In the genomic region with DNA sequence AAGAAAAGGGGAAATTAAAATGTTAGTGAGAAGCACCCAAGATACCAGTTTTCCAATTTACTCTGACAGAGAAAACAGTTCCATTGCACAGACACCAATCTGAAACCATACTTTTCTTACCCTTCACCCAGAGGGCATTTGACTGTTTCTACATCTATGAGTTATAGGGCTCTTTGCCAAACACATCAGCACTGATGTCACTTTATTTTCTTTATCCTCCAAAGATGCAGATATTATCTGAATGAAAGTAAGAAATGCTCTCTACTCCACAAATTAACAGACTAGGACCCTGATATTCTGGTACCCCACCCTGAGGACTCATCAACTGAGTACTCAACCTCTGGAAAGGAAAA, we compare ENCODE assay signal across 21 cellular contexts. TPM values are rescaled to one million over a fixed set of nuclear protein-coding genes. Genes with fewer than 3 reads are reported as not detected.
DNase-seq lines count a peak whose midpoint lies in the region; ATAC-seq, FAIRE-seq and TF ChIP-seq lines count a peak whose summit lies in the region.
"Had no signal": no experiment of that assay in that cellular context is flagged by ENCODE, and none has a peak within 500 bp of the region (broad histone marks: within the 10 kb centered on the region; RNA-seq: fewer than 3 reads in every experiment).

No MANE protein-coding gene starts in this region.

- no peak overlapping the region for H3K27ac Mint-ChIP-seq in natural killer cell treated with Interleukin-12 subunit alpha and Interleukin-12 subunit beta and Interleukin-15 and Interleukin-18, amount 100 ng/mL, for 72 hours
- H3K27ac Mint-ChIP-seq: stimulated activated naive CD8-positive, alpha-beta T cell treated with anti-CD3 and anti-CD28 coated beads, Interleukin-15, amount 100 ng/mL, for 72 hours had no signal

- peaks cover 0 to 3% of the 10 kb centered on the region in 2 donors for H3K4me1 Mint-ChIP-seq in natural killer cell treated with Interleukin-12 subunit alpha and Interleukin-12 subunit beta and Interleukin-15 and Interleukin-18, amount 100 ng/mL, for 72 hours (ENCODE audit: low read depth in 2 of 2)
- H3K4me1 Mint-ChIP-seq: stimulated activated naive CD8-positive, alpha-beta T cell treated with anti-CD3 and anti-CD28 coated beads, Interleukin-15, amount 100 ng/mL, for 72 hours had no signal

- H2AFZ ChIP-seq in ACC112 (ENCODE audit: low read length, unreplicated experiment) (no peak overlapping the region), GM23248 (no peak overlapping the region)

- no peak for FAIRE-seq in H54 (lab: Jason Lieb, UNC)

- H3K36me3 ChIP-seq in ACC112 (ENCODE audit: insufficient read depth, low read length) (peaks cover 68% of the 10 kb centered on the region), GM23248 (ENCODE audit: low read depth) (peaks cover 91% of the 10 kb centered on the region), adipocyte (ENCODE audit: control insufficient read depth, insufficient read depth, low read length, severe bottlenecking) (peaks cover 97% of the 10 kb centered on the region)

- H3K4me1 ChIP-seq in ACC112 (ENCODE audit: control insufficient read depth, insufficient read depth, low read length, unreplicated experiment) (peaks cover 23% of the 10 kb centered on the region), GM23248 (ENCODE audit: insufficient read depth) (peaks cover 20% of the 10 kb centered on the region), adipocyte (ENCODE audit: control insufficient read depth, insufficient read depth, low read length) (peaks cover 28% of the 10 kb centered on the region)
- H3K4me1 ChIP-seq: ascending aorta, SJSA1 had no signal

- H3K9me3 Mint-ChIP-seq in natural killer cell treated with Interleukin-12 subunit alpha and Interleukin-12 subunit beta and Interleukin-15 and Interleukin-18, amount 100 ng/mL, for 72 hours: no peaks in the 10 kb centered on the region
- H3K9me3 Mint-ChIP-seq: stimulated activated naive CD8-positive, alpha-beta T cell treated with anti-CD3 and anti-CD28 coated beads, Interleukin-15, amount 100 ng/mL, for 72 hours had no signal

- H3K4me2 ChIP-seq in GM23248 (ENCODE audit: unreplicated experiment): peak overlapping the region; percentile 67

- peaks cover 50% of the 10 kb centered on the region for H3F3A ChIP-seq in GM23248 (ENCODE audit: insufficient read depth)

- peaks cover 54% of the 10 kb centered on the region for H3K36me3 Mint-ChIP-seq in natural killer cell treated with Interleukin-12 subunit alpha and Interleukin-12 subunit beta and Interleukin-15 and Interleukin-18, amount 100 ng/mL, for 72 hours

- no peaks in the 10 kb centered on the region for H3K9me2 ChIP-seq in GM23248 (ENCODE audit: insufficient read depth)

- no peak for ATAC-seq in natural killer cell treated with Interleukin-12 subunit alpha and Interleukin-12 subunit beta and Interleukin-15 and Interleukin-18, amount 100 ng/mL, for 72 hours
- ATAC-seq: esophagus mucosa; stimulated activated naive CD8-positive, alpha-beta T cell treated with anti-CD3 and anti-CD28 coated beads, Interleukin-15, amount 100 ng/mL, for 72 hours had no signal

- H3K9me3 ChIP-seq in GM23248 (ENCODE audit: low read depth): no peaks in the 10 kb centered on the region
- H3K9me3 ChIP-seq in adipocyte (ENCODE audit: control insufficient read depth, low read length): no peaks in the 10 kb centered on the region
- H3K9me3 ChIP-seq: ascending aorta, SJSA1 had no signal

- H3K79me2 ChIP-seq in ACC112 (ENCODE audit: control insufficient read depth, insufficient read depth, low read length, unreplicated experiment) (peaks cover 26% of the 10 kb centered on the region), GM23248 (ENCODE audit: insufficient read depth) (peaks cover 78% of the 10 kb centered on the region)

- DNase-seq in GM23248 (peak; percentile 91), adipocyte (ENCODE audit: low read depth) (peak; percentile 73), fibroblast of mammary gland (ENCODE audit: low read depth) (peak; percentile 71), GM10266 (ENCODE audit: extremely low spot score) (no peak), H54 (ENCODE audit: insufficient read length, low spot score) (no peak)
- DNase-seq in natural killer cell treated with Interleukin-12 subunit alpha and Interleukin-12 subunit beta and Interleukin-15 and Interleukin-18, amount 100 ng/mL, for 72 hours (ENCODE audit: low spot score): no peak
- no peak for DNase-seq in activated effector memory CD4-positive, alpha-beta T cell treated with Interleukin-2 at 50 U/mL for 16 hours
- DNase-seq: activated CD4-positive, alpha-beta T cell treated with anti-CD3 and anti-CD28 coated beads for 1 hour; activated naive CD4-positive, alpha-beta T cell; dermis blood vessel endothelial cell; hippocampal formation; KG1; kidney glomerular epithelial cell; NCI-H748 treated with DMSO at 0.1 percent for 48 hours; retina; stimulated activated naive CD8-positive, alpha-beta T cell treated with anti-CD3 and anti-CD28 coated beads, Interleukin-15, amount 100 ng/mL, for 72 hours had no signal

- in situ Hi-C loops in GM23248 (cut with MboI): no loop called here

- H3K9ac ChIP-seq in GM23248 (peak overlapping the region; percentile 78), adipocyte (ENCODE audit: low read length) (peak overlapping the region; percentile 65)

- H3K27me3 ChIP-seq in ACC112 (ENCODE audit: insufficient read depth, low read length) (no peaks in the 10 kb centered on the region), GM23248 (replicated peaks; ENCODE audit: insufficient read depth) (no peaks in the 10 kb centered on the region), adipocyte (replicated peaks; ENCODE audit: control insufficient read depth, insufficient read depth, low read length) (no peaks in the 10 kb centered on the region)
- H3K27me3 ChIP-seq: ascending aorta, SJSA1 had no signal

- H3K4me3 ChIP-seq in ACC112 (ENCODE audit: low read depth, low read length) (0 out of 2 replicates have a peak overlapping the region, but pooled peaks have one; percentile 39), GM23248 (peak overlapping the region; percentile 28; the same call in 1 of the 2 replicates), adipocyte (ENCODE audit: low read length) (peak overlapping the region; percentile 49), fibroblast of mammary gland (ENCODE audit: control insufficient read depth, low read depth, low read length) (no peak overlapping the region)
- H3K4me3 ChIP-seq: ascending aorta, SJSA1 had no signal

- no peaks in the 10 kb centered on the region for H4K20me1 ChIP-seq in GM23248 (ENCODE audit: insufficient read depth)

- peak overlapping the region; percentile 94 for H3K27ac ChIP-seq in ACC112 (ENCODE audit: low read depth, low read length)
- H3K27ac ChIP-seq in GM23248: peak overlapping the region; percentile 98
- H3K27ac ChIP-seq: ascending aorta, SJSA1 had no signal

- H3K4me3 Mint-ChIP-seq in natural killer cell treated with Interleukin-12 subunit alpha and Interleukin-12 subunit beta and Interleukin-15 and Interleukin-18, amount 100 ng/mL, for 72 hours: no peak overlapping the region
- H3K4me3 Mint-ChIP-seq: stimulated activated naive CD8-positive, alpha-beta T cell treated with anti-CD3 and anti-CD28 coated beads, Interleukin-15, amount 100 ng/mL, for 72 hours had no signal

- TF ChIP-seq POLR2A in H54 (IDR thresholded peaks at IDR 0.05; ENCODE audit: low read depth, low read length): no peak

- no peaks in the 10 kb centered on the region for H3K27me3 Mint-ChIP-seq in natural killer cell treated with Interleukin-12 subunit alpha and Interleukin-12 subunit beta and Interleukin-15 and Interleukin-18, amount 100 ng/mL, for 72 hours
- H3K27me3 Mint-ChIP-seq: stimulated activated naive CD8-positive, alpha-beta T cell treated with anti-CD3 and anti-CD28 coated beads, Interleukin-15, amount 100 ng/mL, for 72 hours had no signal

- no peak for TF ChIP-seq CTCF in fibroblast of mammary gland (conservative IDR thresholded peaks at IDR 0.05; ENCODE audit: control insufficient read depth, insufficient read depth, low read depth, low read length)
- no peak for TF ChIP-seq CTCF in GM10266 (IDR thresholded peaks at IDR 0.05; ENCODE audit: control insufficient read depth, insufficient read depth, low read depth, missing control alignments)

RNA-seq across cellular contexts. Expression of a gene that starts 24.2 kb away (rescaled TPM):
- 48.4 and 52.4 TPM in 2 replicates for total RNA-seq in GM23248 (2014; rRNA removed; shearing (Covaris generic))
- polyA plus RNA-seq in GM23248 (2016; fragmentation: Nextera tagmentation; extraction: Ambion mirVana): 38.9 and 43.9 TPM in 2 replicates
- 10 to 100 TPM; 38.7 to 69.8 TPM for total RNA-seq in natural killer cell treated with Interleukin-12 subunit alpha and Interleukin-12 subunit beta and Interleukin-15 and Interleukin-18, amount 100 ng/mL, for 72 hours

RNA-seq across cellular contexts. Expression of a gene that starts 33.9 kb away (rescaled TPM):
- total RNA-seq in GM23248 (2014; rRNA removed; shearing (Covaris generic)): 212 and 214 TPM in 2 replicates
- polyA plus RNA-seq in GM23248 (2016; fragmentation: Nextera tagmentation; extraction: Ambion mirVana): 194 and 200 TPM in 2 replicates
- 100 to 1,000 TPM; 221 to 231 TPM for total RNA-seq in natural killer cell treated with Interleukin-12 subunit alpha and Interleukin-12 subunit beta and Interleukin-15 and Interleukin-18, amount 100 ng/mL, for 72 hours

RNA-seq across cellular contexts. Expression of a gene that starts 34.0 kb away (rescaled TPM):
- 104 and 110 TPM in 2 replicates for total RNA-seq in GM23248 (2014; rRNA removed; shearing (Covaris generic))
- 138 and 147 TPM in 2 replicates for polyA plus RNA-seq in GM23248 (2016; fragmentation: Nextera tagmentation; extraction: Ambion mirVana)
- total RNA-seq in natural killer cell treated with Interleukin-12 subunit alpha and Interleukin-12 subunit beta and Interleukin-15 and Interleukin-18, amount 100 ng/mL, for 72 hours: 10 to 100 TPM; 92.5 to 95.9 TPM

RNA-seq across cellular contexts. Expression of a gene that starts 46.8 kb away (rescaled TPM):
- total RNA-seq in GM23248 (2014; rRNA removed; shearing (Covaris generic)): 58.9 and 79.7 TPM in 2 replicates
- 78.9 and 80.4 TPM in 2 replicates for polyA plus RNA-seq in GM23248 (2016; fragmentation: Nextera tagmentation; extraction: Ambion mirVana)
- total RNA-seq in natural killer cell treated with Interleukin-12 subunit alpha and Interleukin-12 subunit beta and Interleukin-15 and Interleukin-18, amount 100 ng/mL, for 72 hours: 100 to 1,000 TPM in 1 of 2 donors, 10 to 100 TPM in 1; 86.3 to 115 TPM

RNA-seq across cellular contexts. Expression of a gene that starts 57.7 kb away (rescaled TPM):
- not detected in 2 replicates for total RNA-seq in GM23248 (2014; rRNA removed; shearing (Covaris generic))
- polyA plus RNA-seq in GM23248 (2016; fragmentation: Nextera tagmentation; extraction: Ambion mirVana): 0.16 and 0.31 TPM in 2 replicates
- total RNA-seq in natural killer cell treated with Interleukin-12 subunit alpha and Interleukin-12 subunit beta and Interleukin-15 and Interleukin-18, amount 100 ng/mL, for 72 hours: 1 to 10 TPM; 1.2 to 2.0 TPM
- total RNA-seq: ascending aorta, Daoy had no signal

Comparison
In these comparisons a context has a peak if more than half of its experiments do, and no peak if none do; other contexts are left out.
1. DNase-seq: peak in GM23248 (single experiment), adipocyte (single experiment) and fibroblast of mammary gland (single experiment); none in GM10266 (single experiment), natural killer cell treated with Interleukin-12 subunit alpha and Interleukin-12 subunit beta and Interleukin-15 and Interleukin-18, amount 100 ng/mL, for 72 hours (single experiment), H54 (single experiment) and activated effector memory CD4-positive, alpha-beta T cell treated with Interleukin-2 at 50 U/mL for 16 hours (single experiment).